12 cellular contexts compared by ENCODE assay signal in genomic region chr1:113792471-113792870, GRCh38. TPM values are rescaled to one million over a fixed set of nuclear protein-coding genes. Genes with fewer than 3 reads are reported as not detected.
DNase-seq lines count a peak whose midpoint lies in the region; ATAC-seq and TF ChIP-seq lines count a peak whose summit lies in the region.
"Had no signal": no experiment of that assay in that cellular context is flagged by ENCODE, and none has a peak within 500 bp of the region (broad histone marks: within the 10 kb centered on the region; RNA-seq: fewer than 3 reads in every experiment).

No MANE protein-coding gene starts in this region.

- intact Hi-C loops in stomach (cut with DNase I; ENCODE audit: low total_unique reads): no loop called here

- no peaks in the 10 kb centered on the region for H3K9me3 Mint-ChIP-seq in activated CD8-positive, alpha-beta memory T cell treated with anti-CD3 and anti-CD28 coated beads, Interleukin-2, amount 10 ng/mL, durations not matched to agents 7 days and 5 days (ENCODE audit: low read depth)
- no peaks in the 10 kb centered on the region for H3K9me3 Mint-ChIP-seq in activated T-helper 17 cell treated with anti-CD3 and anti-CD28 coated beads, Interleukin-2, amount 50 U/mL, for 72 hours
- H3K9me3 Mint-ChIP-seq in nephron progenitor cell: no peaks in the 10 kb centered on the region

- H3K4me3 ChIP-seq in BE2C (ENCODE audit: low read depth, low read length): no peak overlapping the region
- H3K4me3 ChIP-seq in stomach: no peak overlapping the region
- H3K4me3 ChIP-seq: PC-9, upper lobe of left lung had no signal

- peak overlapping the region; percentile 71 for H3K27ac Mint-ChIP-seq in activated CD8-positive, alpha-beta memory T cell treated with anti-CD3 and anti-CD28 coated beads, Interleukin-2, amount 10 ng/mL, durations not matched to agents 7 days and 5 days
- peak overlapping the region; percentile 61 for H3K27ac Mint-ChIP-seq in activated T-helper 17 cell treated with anti-CD3 and anti-CD28 coated beads, Interleukin-2, amount 50 U/mL, for 72 hours
- H3K27ac Mint-ChIP-seq in nephron progenitor cell: peak overlapping the region; percentile 81

- 88 to 92% (median 90%) methylated on average over 5 of the region's 5 CpGs for WGBS in stomach, 5 donors

- no peak for DNase-seq in activated CD8-positive, alpha-beta memory T cell treated with anti-CD3 and anti-CD28 coated beads, Interleukin-2, amount 10 ng/mL, durations not matched to agents 7 days and 5 days
- no peak for DNase-seq in activated CD8-positive, alpha-beta memory T cell treated with anti-CD3 and anti-CD28 coated beads, Interleukin-2, amount 50 U/mL, for 48 hours
- DNase-seq in nephron progenitor cell: no peak
- no peak for DNase-seq in BE2C
- no peak for DNase-seq in stomach
- no peak for DNase-seq in stimulated activated CD4-positive, alpha-beta T cell treated with anti-CD3 and anti-CD28 coated beads, Interleukin-1b, Interleukin-23, amount 100 ng/mL, for 48 hours
- DNase-seq: activated CD4-positive, alpha-beta T cell treated with anti-CD3 and anti-CD28 coated beads for 48 hours; midbrain; PC-9; upper lobe of left lung had no signal

- no peak overlapping the region for H3K27ac ChIP-seq in stomach
- H3K27ac ChIP-seq: PC-9 had no signal

- H3K4me1 Mint-ChIP-seq in activated CD8-positive, alpha-beta memory T cell treated with anti-CD3 and anti-CD28 coated beads, Interleukin-2, amount 10 ng/mL, durations not matched to agents 7 days and 5 days: peaks cover 31% of the 10 kb centered on the region
- peaks cover 61% of the 10 kb centered on the region for H3K4me1 Mint-ChIP-seq in activated T-helper 17 cell treated with anti-CD3 and anti-CD28 coated beads, Interleukin-2, amount 50 U/mL, for 72 hours
- H3K4me1 Mint-ChIP-seq in nephron progenitor cell: no peaks in the 10 kb centered on the region

- ATAC-seq in activated CD8-positive, alpha-beta memory T cell treated with anti-CD3 and anti-CD28 coated beads, Interleukin-2, amount 10 ng/mL, durations not matched to agents 7 days and 5 days: peak; percentile 39
- peak; percentile 65 for ATAC-seq in HG03064 (IDR thresholded peaks at IDR 0.05; ENCODE audit: low read depth, unreplicated experiment)
- ATAC-seq in activated T-helper 17 cell treated with anti-CD3 and anti-CD28 coated beads, Interleukin-2, amount 50 U/mL, for 72 hours (replicated peaks): peak; percentile 61

- no peaks in the 10 kb centered on the region for H3K27me3 Mint-ChIP-seq in activated CD8-positive, alpha-beta memory T cell treated with anti-CD3 and anti-CD28 coated beads, Interleukin-2, amount 10 ng/mL, durations not matched to agents 7 days and 5 days
- no peaks in the 10 kb centered on the region for H3K27me3 Mint-ChIP-seq in activated T-helper 17 cell treated with anti-CD3 and anti-CD28 coated beads, Interleukin-2, amount 50 U/mL, for 72 hours
- H3K27me3 Mint-ChIP-seq in nephron progenitor cell (ENCODE audit: low read depth, poor library complexity): no peaks in the 10 kb centered on the region

- H3K27me3 ChIP-seq in BE2C (no peaks in the 10 kb centered on the region), stomach (no peaks in the 10 kb centered on the region)
- H3K27me3 ChIP-seq: upper lobe of left lung had no signal

- no peaks in the 10 kb centered on the region for H3K4me1 ChIP-seq in BE2C
- peaks cover 6 to 48% (median 25%) of the 10 kb centered on the region in 4 donors for H3K4me1 ChIP-seq in stomach

- TF ChIP-seq EP300 in stomach (IDR thresholded peaks at IDR 0.05): no peak

- peaks cover 60% of the 10 kb centered on the region for H3K36me3 Mint-ChIP-seq in activated CD8-positive, alpha-beta memory T cell treated with anti-CD3 and anti-CD28 coated beads, Interleukin-2, amount 10 ng/mL, durations not matched to agents 7 days and 5 days
- H3K36me3 Mint-ChIP-seq in activated T-helper 17 cell treated with anti-CD3 and anti-CD28 coated beads, Interleukin-2, amount 50 U/mL, for 72 hours (ENCODE audit: low read depth): peaks cover 84% of the 10 kb centered on the region
- H3K36me3 Mint-ChIP-seq in nephron progenitor cell (ENCODE audit: low read depth): peaks cover 90% of the 10 kb centered on the region

- TF ChIP-seq POLR2A in stomach (IDR thresholded peaks at IDR 0.05): no peak

- TF ChIP-seq CTCF in nephron progenitor cell (IDR thresholded peaks at IDR 0.05) (no peak), BE2C (IDR thresholded peaks at IDR 0.05; ENCODE audit: low read depth, low read length) (no peak), stomach (IDR thresholded peaks at IDR 0.05) (no peak)

- H3K4me3 Mint-ChIP-seq in activated CD8-positive, alpha-beta memory T cell treated with anti-CD3 and anti-CD28 coated beads, Interleukin-2, amount 10 ng/mL, durations not matched to agents 7 days and 5 days: no peak overlapping the region
- peak overlapping the region; percentile 28 for H3K4me3 Mint-ChIP-seq in activated T-helper 17 cell treated with anti-CD3 and anti-CD28 coated beads, Interleukin-2, amount 50 U/mL, for 72 hours
- no peak overlapping the region for H3K4me3 Mint-ChIP-seq in nephron progenitor cell

- CTCF ChIA-PET in activated CD8-positive, alpha-beta memory T cell treated with anti-CD3 and anti-CD28 coated beads, Interleukin-2, amount 10 ng/mL, durations not matched to agents 7 days and 5 days (lab: Charles Lee): interaction anchor here (0.8 to 1.3 kb wide), 2 partner anchors 9 to 26 kb away, joined by 3 read pairs; no protein-coding TSS in a partner anchor

- H3K36me3 ChIP-seq in BE2C: peaks cover 23% of the 10 kb centered on the region
- H3K36me3 ChIP-seq in stomach: peaks cover 7 to 34% (median 21%) of the 10 kb centered on the region in 4 donors

- H3K9me3 ChIP-seq in BE2C: no peaks in the 10 kb centered on the region
- no peaks in the 10 kb centered on the region for H3K9me3 ChIP-seq in stomach
- H3K9me3 ChIP-seq: upper lobe of left lung had no signal

RNA-seq across cellular contexts. Expression of gene RSBN1, which starts 19.8 kb away (rescaled TPM):
- total RNA-seq in activated CD8-positive, alpha-beta memory T cell treated with anti-CD3 and anti-CD28 coated beads, Interleukin-2, amount 10 ng/mL, durations not matched to agents 7 days and 5 days: 10 to 100 TPM; 23.7 to 24.9 TPM
- total RNA-seq in activated T-helper 17 cell treated with anti-CD3 and anti-CD28 coated beads, Interleukin-2, amount 50 U/mL, for 72 hours: 10 to 100 TPM; 22.2 to 47.4 TPM
- polyA plus RNA-seq in BE2C (2012; ENCODE audit: insufficient read depth, insufficient read length, low read depth): 9.3 TPM
- 10 to 100 TPM; 10.7 to 58.9 (median 27.5) TPM for total RNA-seq in stomach
- polyA plus RNA-seq in stomach: 1 to 10 TPM; 2.8 to 4.1 (median 3.5) TPM

RNA-seq across cellular contexts. Expression of gene PHTF1, which starts 33.2 kb away (rescaled TPM):
- 10 to 100 TPM; 27.8 to 30.4 TPM for total RNA-seq in activated CD8-positive, alpha-beta memory T cell treated with anti-CD3 and anti-CD28 coated beads, Interleukin-2, amount 10 ng/mL, durations not matched to agents 7 days and 5 days
- 10 to 100 TPM; 19.5 to 24.8 TPM for total RNA-seq in activated T-helper 17 cell treated with anti-CD3 and anti-CD28 coated beads, Interleukin-2, amount 50 U/mL, for 72 hours
- polyA plus RNA-seq in BE2C (2012; ENCODE audit: insufficient read depth, insufficient read length, low read depth): 5.5 TPM
- 10 to 100 TPM in 4 of 5 donors, 1 to 10 TPM in 1; 7.0 to 48.2 (median 38.2) TPM for total RNA-seq in stomach
- polyA plus RNA-seq in stomach: 1 to 10 TPM; 3.9 to 8.2 (median 8.2) TPM
